Comparison of ENCODE assay signal across 9 cellular contexts in the genomic region with DNA sequence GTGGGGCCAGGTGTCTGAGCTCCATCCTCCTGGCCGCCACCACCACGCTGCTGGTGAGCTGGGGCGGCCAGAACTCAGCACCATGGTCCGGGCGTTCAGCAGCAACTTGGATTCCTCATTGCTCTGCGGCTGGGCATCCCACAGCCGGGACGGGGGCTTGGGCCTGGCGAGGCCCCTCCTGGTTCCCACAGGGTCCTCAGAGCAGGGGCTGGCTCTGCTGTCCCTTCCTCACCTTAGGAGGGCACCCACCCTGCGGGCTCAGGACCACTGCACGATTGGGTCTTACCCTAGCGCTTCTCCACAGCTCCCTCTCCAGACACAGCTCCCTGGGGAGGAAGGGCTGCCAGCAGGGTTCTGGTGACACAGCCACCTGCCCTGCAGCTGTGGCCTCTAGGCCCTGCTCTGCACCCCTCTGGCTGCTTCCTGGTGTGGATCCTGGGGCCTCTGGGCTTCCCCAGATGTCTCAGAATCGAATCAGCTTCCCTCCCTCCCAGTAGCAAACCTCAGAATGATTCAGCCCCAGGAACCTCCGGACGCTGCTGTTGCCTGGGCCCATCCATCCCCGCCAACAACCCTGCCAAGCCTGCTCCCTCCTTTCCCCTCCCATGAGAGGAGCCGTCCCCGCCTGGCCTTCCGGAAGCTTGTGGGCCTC. TPM values are rescaled to one million over a fixed set of nuclear protein-coding genes. Genes with fewer than 3 reads are reported as not detected.
A peak's percentile ranks its signal among the peaks of the same experiment; 100 is the strongest.
DNase-seq lines count a peak whose midpoint lies in the region; ATAC-seq and TF ChIP-seq lines count a peak whose summit lies in the region.
"Had no signal": no experiment of that assay in that cellular context is flagged by ENCODE, and none has a peak within 500 bp of the region (broad histone marks: within the 10 kb centered on the region; RNA-seq: fewer than 3 reads in every experiment).

No MANE protein-coding gene starts in this region.

- DNase-seq in NCI-H1092 (lab: John Stamatoyannopoulos, UW): peak; percentile 26
- DNase-seq in choroid plexus epithelial cell (ENCODE audit: low read depth): peak; percentile 90
- peak; percentile 86 for DNase-seq in myocyte (ENCODE audit: low read depth)
- DNase-seq: activated CD4-positive, alpha-beta T cell treated with anti-CD3 and anti-CD28 coated beads, Interleukin-2, amount 10 ng/mL, durations not matched to agents 24 days and 14 days had no signal

- peaks cover 40 to 56% (median 46%) of the 10 kb centered on the region in 10 experiments for H3K4me1 ChIP-seq in BLaER1 treated with 17β-estradiol and CSF1 and Interleukin-3, amounts not matched to agents 10 nM and 100 nM

- H3K27me3 ChIP-seq in BLaER1 treated with 17β-estradiol and CSF1 and Interleukin-3, amounts not matched to agents 10 nM and 100 nM: no peaks in the 10 kb centered on the region

- H3K27ac ChIP-seq in BLaER1 treated with 17β-estradiol and CSF1 and Interleukin-3, amounts not matched to agents 10 nM and 100 nM: peak overlapping the region; percentile 17 to 60 (median 40); a peak in 17 of 22 replicates

- H4K20me1 ChIP-seq in BLaER1 treated with 17β-estradiol and CSF1 and Interleukin-3, amounts not matched to agents 10 nM and 100 nM: no peaks in the 10 kb centered on the region

- TF ChIP-seq CTCF in choroid plexus epithelial cell (conservative IDR thresholded peaks at IDR 0.05; ENCODE audit: low read depth, low read length): peak; percentile 6

- peaks cover 14 to 19% (median 17%) of the 10 kb centered on the region in 11 experiments for H3K9me3 ChIP-seq in BLaER1 treated with 17β-estradiol and CSF1 and Interleukin-3, amounts not matched to agents 10 nM and 100 nM (replicated peaks in 1 of 11)

- no peak for ATAC-seq in HG03432 (IDR thresholded peaks at IDR 0.05; ENCODE audit: unreplicated experiment)
- ATAC-seq in HG03045 (IDR thresholded peaks at IDR 0.05; ENCODE audit: unreplicated experiment): no peak
- no peak for ATAC-seq in GM18907 (IDR thresholded peaks at IDR 0.05; ENCODE audit: unreplicated experiment)
- no peak for ATAC-seq in GM21723 (IDR thresholded peaks at IDR 0.05; ENCODE audit: unreplicated experiment)

- no peak overlapping the region for H3K4me3 ChIP-seq in BLaER1 treated with 17β-estradiol and CSF1 and Interleukin-3, amounts not matched to agents 10 nM and 100 nM
- no peak overlapping the region for H3K4me3 ChIP-seq in choroid plexus epithelial cell (ENCODE audit: low read depth, low read length)

- peaks cover 0 to 6% (median 0%) of the 10 kb centered on the region in 11 experiments; a peak in 1 of 22 replicates for H3K36me3 ChIP-seq in BLaER1 treated with 17β-estradiol and CSF1 and Interleukin-3, amounts not matched to agents 10 nM and 100 nM

- peak overlapping the region; percentile 74 to 96 (median 81) for H3K4me2 ChIP-seq in BLaER1 treated with 17β-estradiol and CSF1 and Interleukin-3, amounts not matched to agents 10 nM and 100 nM

- H3K9ac ChIP-seq in BLaER1 treated with 17β-estradiol and CSF1 and Interleukin-3, amounts not matched to agents 10 nM and 100 nM: peak overlapping the region in 9 of 11 experiments; percentile 1 to 54 (median 9); a peak in 9 of 22 replicates

RNA-seq across cellular contexts. Expression of a gene that starts 25.0 kb away (rescaled TPM):
- not detected in 2 replicates for total RNA-seq in myocyte
- polyA plus RNA-seq in myocyte (2012): not detected
- total RNA-seq: activated CD4-positive, alpha-beta T cell treated with anti-CD3 and anti-CD28 coated beads, Interleukin-2, amount 10 ng/mL, durations not matched to agents 24 days and 14 days had no signal

Comparison
In these comparisons a context has a peak if more than half of its experiments do, and no peak if none do; other contexts are left out.
1. DNase-seq: peak in every context shown above with its lines; median percentile 90 in choroid plexus epithelial cell; 86 in myocyte; 26 in NCI-H1092.